13 cellular contexts compared by ENCODE assay signal in genomic region chr9:91150273-91151013, GRCh38.
DNase-seq lines count a peak whose midpoint lies in the region; ATAC-seq and TF ChIP-seq lines count a peak whose summit lies in the region.
"Had no signal": no experiment of that assay in that cellular context is flagged by ENCODE, and none has a peak within 500 bp of the region (broad histone marks: within the 10 kb centered on the region; RNA-seq: fewer than 3 reads in every experiment).

No MANE protein-coding gene starts in this region.

- peaks cover 71% of the 10 kb centered on the region for H3K36me3 Mint-ChIP-seq in activated naive CD4-positive, alpha-beta T cell treated with anti-CD3 and anti-CD28 coated beads, Interleukin-2, amount 10 ng/mL, durations not matched to agents 7 days and 5 days
- no peaks in the 10 kb centered on the region for H3K36me3 Mint-ChIP-seq in activated B cell treated with CpG ODN at 0.5 μM for 24 hours (ENCODE audit: low read depth)

- TF ChIP-seq POLR2A in transverse colon (IDR thresholded peaks at IDR 0.05) (no peak), body of pancreas (IDR thresholded peaks at IDR 0.05) (no peak)

- no peak overlapping the region for H3K4me3 ChIP-seq in hepatocyte
- H3K4me3 ChIP-seq in transverse colon: no peak overlapping the region
- H3K4me3 ChIP-seq in body of pancreas: no peak overlapping the region
- no peak overlapping the region for H3K4me3 ChIP-seq in PC-3 (ENCODE audit: low read length)

- H3K27me3 ChIP-seq in hepatocyte (no peaks in the 10 kb centered on the region), transverse colon (no peaks in the 10 kb centered on the region), body of pancreas (no peaks in the 10 kb centered on the region), PC-3 (ENCODE audit: low read length) (no peaks in the 10 kb centered on the region)

- WGBS in hepatocyte (ENCODE audit: low lambda C conversion rate, missing lambda C conversion rate): 88% methylated on average over 3 of the region's 3 CpGs
- WGBS in transverse colon (ENCODE audit: low coverage in 1 of 2), 2 donors: 83 to 84% methylated on average over 3 of the region's 3 CpGs
- WGBS in body of pancreas, 2 donors: 79 to 86% methylated on average over 3 of the region's 3 CpGs

- peaks cover 77% of the 10 kb centered on the region for H3K4me1 Mint-ChIP-seq in activated naive CD4-positive, alpha-beta T cell treated with anti-CD3 and anti-CD28 coated beads, Interleukin-2, amount 10 ng/mL, durations not matched to agents 7 days and 5 days
- peaks cover 50% of the 10 kb centered on the region for H3K4me1 Mint-ChIP-seq in activated B cell treated with CpG ODN at 0.5 μM for 24 hours

- H3K4me2 ChIP-seq in hepatocyte (no peak overlapping the region), PC-3 (ENCODE audit: low read length) (no peak overlapping the region)

- H3K36me3 ChIP-seq in hepatocyte (replicated peaks; ENCODE audit: insufficient read depth, low read depth) (no peaks in the 10 kb centered on the region), transverse colon (no peaks in the 10 kb centered on the region), body of pancreas (replicated peaks in 1 of 2; ENCODE audit: insufficient read depth in 1 of 2, low read depth in 2 of 2) (no peaks in the 10 kb centered on the region), PC-3 (ENCODE audit: low read depth, low read length) (no peaks in the 10 kb centered on the region)

- no peaks in the 10 kb centered on the region for H3K4me1 ChIP-seq in hepatocyte (ENCODE audit: insufficient read depth)
- H3K4me1 ChIP-seq in transverse colon: peaks cover 0 to 9% (median 0%) of the 10 kb centered on the region in 4 donors
- no peaks in the 10 kb centered on the region for H3K4me1 ChIP-seq in body of pancreas
- no peaks in the 10 kb centered on the region; the same call in 1 of the 2 replicates for H3K4me1 ChIP-seq in PC-3 (ENCODE audit: insufficient read depth, low read length)

- H3K27ac ChIP-seq in hepatocyte: peak overlapping the region; percentile 27
- peak overlapping the region; percentile 24 to 54 (median 42) for H3K27ac ChIP-seq in transverse colon
- no peak overlapping the region for H3K27ac ChIP-seq in body of pancreas
- no peak overlapping the region for H3K27ac ChIP-seq in PC-3 (ENCODE audit: low read length)

- BruUV-seq in PC-3 (replicated peaks; lab: Mats Ljungman, UMichigan): no TSS peak

- no peak for DNase-seq in activated naive CD4-positive, alpha-beta T cell treated with anti-CD3 and anti-CD28 coated beads, Interleukin-2, amount 10 ng/mL, durations not matched to agents 7 days and 5 days
- no peak for DNase-seq in activated naive CD4-positive, alpha-beta T cell (lab: John Stamatoyannopoulos, UW)
- DNase-seq in activated B cell treated with CpG ODN at 0.5 μM for 24 hours (no peak), hepatocyte (ENCODE audit: low spot score) (no peak), transverse colon (no peak), body of pancreas (no peak), DMS53 treated with DMSO at 0.1 percent for 48 hours (lab: John Stamatoyannopoulos, UW; ENCODE audit: unreplicated experiment) (no peak), PC-3 (no peak)
- DNase-seq: caudate nucleus, DMS79 treated with DMSO at 0.1 percent for 48 hours, left ventricle myocardium superior, NCI-H1694 treated with DMSO at 0.1 percent for 48 hours, NCI-H82 had no signal

- H4K20me1 ChIP-seq in hepatocyte (ENCODE audit: insufficient read depth, poor library complexity, severe bottlenecking) (no peaks in the 10 kb centered on the region), PC-3 (ENCODE audit: low read length) (no peaks in the 10 kb centered on the region)

- peaks cover 8% of the 10 kb centered on the region for H3K27me3 Mint-ChIP-seq in activated naive CD4-positive, alpha-beta T cell treated with anti-CD3 and anti-CD28 coated beads, Interleukin-2, amount 10 ng/mL, durations not matched to agents 7 days and 5 days
- H3K27me3 Mint-ChIP-seq in activated B cell treated with CpG ODN at 0.5 μM for 24 hours: no peaks in the 10 kb centered on the region

- H3K9me3 ChIP-seq in hepatocyte (ENCODE audit: low read depth) (no peaks in the 10 kb centered on the region), transverse colon (no peaks in the 10 kb centered on the region), body of pancreas (no peaks in the 10 kb centered on the region), PC-3 (ENCODE audit: low read length) (no peaks in the 10 kb centered on the region)

- H3K9ac ChIP-seq in PC-3 (ENCODE audit: low read length): no peak overlapping the region

- ATAC-seq in activated B cell treated with CpG ODN at 0.5 μM for 24 hours (ENCODE audit: low read depth) (no peak), body of pancreas (no peak), PC-3 (no peak)
- ATAC-seq: left ventricle myocardium superior had no signal

- peak overlapping the region; percentile 42 for H3K4me3 Mint-ChIP-seq in activated naive CD4-positive, alpha-beta T cell treated with anti-CD3 and anti-CD28 coated beads, Interleukin-2, amount 10 ng/mL, durations not matched to agents 7 days and 5 days
- peak overlapping the region; percentile 30 for H3K4me3 Mint-ChIP-seq in activated B cell treated with CpG ODN at 0.5 μM for 24 hours

- no peaks in the 10 kb centered on the region for H3K79me2 ChIP-seq in hepatocyte
- H3K79me2 ChIP-seq in PC-3 (ENCODE audit: low read length): no peaks in the 10 kb centered on the region

- no peak for TF ChIP-seq EP300 in transverse colon (IDR thresholded peaks at IDR 0.05; ENCODE audit: low read depth)

- intact Hi-C loops in activated B cell treated with CpG ODN at 0.5 μM for 24 hours (cut with micrococcal nuclease): loop anchor here (1.0 to 2.0 kb wide), 4 partner anchors 14 to 562 kb away; no protein-coding TSS in a partner anchor
- intact Hi-C loops in transverse colon (cut with DNase I; ENCODE audit: low total_unique reads): no loop called here
- intact Hi-C loops in body of pancreas (cut with DNase I): no loop called here
- intact Hi-C loops in PC-3 (cut with micrococcal nuclease): no loop called here

- H2AFZ ChIP-seq in hepatocyte (no peak overlapping the region), PC-3 (ENCODE audit: low read length) (no peak overlapping the region)

- peak overlapping the region; percentile 88 for H3K27ac Mint-ChIP-seq in activated naive CD4-positive, alpha-beta T cell treated with anti-CD3 and anti-CD28 coated beads, Interleukin-2, amount 10 ng/mL, durations not matched to agents 7 days and 5 days
- H3K27ac Mint-ChIP-seq in activated B cell treated with CpG ODN at 0.5 μM for 24 hours: peak overlapping the region; percentile 62

- TF ChIP-seq CTCF in activated B cell treated with CpG ODN at 0.5 μM for 24 hours (IDR thresholded peaks at IDR 0.05) (no peak), hepatocyte (IDR thresholded peaks at IDR 0.05; ENCODE audit: poor library complexity) (no peak), transverse colon (IDR thresholded peaks at IDR 0.05) (no peak), body of pancreas (IDR thresholded peaks at IDR 0.05) (no peak), PC-3 (conservative IDR thresholded peaks at IDR 0.05; ENCODE audit: low read depth, low read length) (no peak)

- in situ Hi-C loops in transverse colon (cut with MboI; ENCODE audit: low pct_ligation_motif_present in 1 of 4, low pct_unique_long_range_greater_than_20kb in 1 of 4, low sequenced_read_pairs in 3 of 4): loop anchor here in 1 of 4 donors (25.0 kb wide), 1 partner anchor 88 kb away; no protein-coding TSS in a partner anchor

- peaks cover 40% of the 10 kb centered on the region for H3K9me3 Mint-ChIP-seq in activated naive CD4-positive, alpha-beta T cell treated with anti-CD3 and anti-CD28 coated beads, Interleukin-2, amount 10 ng/mL, durations not matched to agents 7 days and 5 days
- H3K9me3 Mint-ChIP-seq in activated B cell treated with CpG ODN at 0.5 μM for 24 hours: peaks cover 5% of the 10 kb centered on the region

- H3K9me2 ChIP-seq in hepatocyte (replicated peaks; ENCODE audit: insufficient read depth): no peaks in the 10 kb centered on the region
- H3K9me2 ChIP-seq in PC-3 (replicated peaks; ENCODE audit: low read length): no peaks in the 10 kb centered on the region

- H3F3A ChIP-seq in PC-3 (ENCODE audit: low read length, unreplicated experiment): no peaks in the 10 kb centered on the region

- CTCF ChIA-PET in activated naive CD4-positive, alpha-beta T cell treated with anti-CD3 and anti-CD28 coated beads, Interleukin-2, amount 10 ng/mL, durations not matched to agents 7 days and 5 days (lab: Charles Lee): interaction anchor here (0.9 to 2.8 kb wide), 12 partner anchors 8 to 113 kb away, joined by 3 to 13 read pairs (median 4); no protein-coding TSS in a partner anchor
- CTCF ChIA-PET in activated B cell treated with CpG ODN at 0.5 μM for 24 hours (lab: Charles Lee) (interaction anchor here (0.7 to 0.8 kb wide), 2 partner anchors 61 to 235 kb away, joined by 3 to 4 read pairs; no protein-coding TSS in a partner anchor), PC-3 (lab: Charles Lee) (no interaction called here)

- POLR2A ChIA-PET in activated B cell treated with CpG ODN at 0.5 μM for 24 hours (lab: Charles Lee) (interaction anchor here (1.0 to 2.8 kb wide), 5 partner anchors 11 to 57 kb away, joined by 3 to 17 read pairs (median 12); no protein-coding TSS in a partner anchor), PC-3 (lab: Charles Lee; ENCODE audit: unreplicated experiment) (no interaction called here)

Comparison
In these comparisons a context has a peak if more than half of its experiments do, and no peak if none do; other contexts are left out.
1. H3K27ac ChIP-seq: peak in hepatocyte (single experiment) and transverse colon (4 of 4); none in body of pancreas (0 of 4) and PC-3 (single experiment).